Comparison of ENCODE assay signal across 3 cellular contexts in genomic region chr3:125287248-125287647, GRCh38.
TF ChIP-seq lines count a peak whose summit lies in the region.

No MANE protein-coding gene starts in this region.

TF ChIP-seq in HepG2, 621 proteins besides CTCF, POLR2A, EP300 and RAD21:
- TF ChIP-seq ZNF121 (CRISPR knock-in tag; IDR thresholded peaks at IDR 0.05) (peak; percentile 82), ATF7-NPFF (CRISPR knock-in tag; IDR thresholded peaks at IDR 0.05; ENCODE audit: low read depth) (no peak), XRCC5 (optimal IDR thresholded peaks at IDR 0.05; ENCODE audit: low read length) (no peak)

TF ChIP-seq in WTC11, 78 proteins besides CTCF, POLR2A, EP300 and RAD21:
- TF ChIP-seq GTF2I (CRISPR knock-in tag; conservative IDR thresholded peaks at IDR 0.05) (0 out of 2 replicates have a peak, but pooled peaks have one; percentile 25), ELF4 (CRISPR knock-in tag; IDR thresholded peaks at IDR 0.05; ENCODE audit: low read depth) (no peak), ZNF121 (CRISPR knock-in tag; IDR thresholded peaks at IDR 0.05) (peak; percentile 82)

TF ChIP-seq in H1, 55 proteins besides CTCF, POLR2A, EP300 and RAD21:
- TF ChIP-seq MAFK (IDR thresholded peaks at IDR 0.05; ENCODE audit: low read depth, low read length), result no peak
- TF ChIP-seq KDM1A (IDR thresholded peaks at IDR 0.05; ENCODE audit: borderline replicate concordance, low read length), result 0 out of 2 replicates have a peak, but pooled peaks have one; percentile 31
TF ChIP-seq in H1: peak in this region for 1.
